In genomic region chr18:44733069-44733753, GRCh38 we compare ENCODE assay signal across 8 cellular contexts. TPM values are rescaled to one million over a fixed set of nuclear protein-coding genes. Genes with fewer than 3 reads are reported as not detected.
DNase-seq lines count a peak whose midpoint lies in the region; ATAC-seq lines count a peak whose summit lies in the region.

No MANE protein-coding gene starts in this region.

- H3K4me3 Mint-ChIP-seq in activated naive CD4-positive, alpha-beta T cell treated with anti-CD3 and anti-CD28 coated beads, Interleukin-2, amount 10 ng/mL, durations not matched to agents 7 days and 5 days: no peak overlapping the region

- WGBS in mesendoderm (ENCODE audit: extremely low coverage, insufficient coverage, low lambda C conversion rate): no CpG with 5 or more reads among the region's 8 CpGs

- no peaks in the 10 kb centered on the region for H3K27me3 ChIP-seq in mesendoderm (ENCODE audit: insufficient read depth, low read length, poor library complexity)

- peak overlapping the region; percentile 62 for H3K18ac ChIP-seq in mesendoderm (ENCODE audit: low read length)

- H2BK120ac ChIP-seq in mesendoderm (ENCODE audit: low read depth, low read length): no peak overlapping the region

- no peaks in the 10 kb centered on the region for H3K9me3 Mint-ChIP-seq in activated naive CD4-positive, alpha-beta T cell treated with anti-CD3 and anti-CD28 coated beads, Interleukin-2, amount 10 ng/mL, durations not matched to agents 7 days and 5 days

- H4K5ac ChIP-seq in mesendoderm (ENCODE audit: low read length): no peak overlapping the region

- CTCF ChIA-PET in activated naive CD4-positive, alpha-beta T cell treated with anti-CD3 and anti-CD28 coated beads, Interleukin-2, amount 10 ng/mL, durations not matched to agents 7 days and 5 days (lab: Charles Lee): interaction anchor here (0.7 kb wide), 1 partner anchor 16 kb away, joined by 3 read pairs; no protein-coding TSS in a partner anchor

- H3K79me2 ChIP-seq in mesendoderm (ENCODE audit: control insufficient read depth, insufficient read depth, low read length): no peaks in the 10 kb centered on the region

- no peak overlapping the region for H2BK5ac ChIP-seq in mesendoderm (ENCODE audit: low read length)

- no peak overlapping the region for H3K4ac ChIP-seq in mesendoderm (ENCODE audit: low read depth, low read length)

- no peak overlapping the region for H2BK15ac ChIP-seq in mesendoderm (replicated peaks; ENCODE audit: low read depth)

- H3K56ac ChIP-seq in mesendoderm (ENCODE audit: low read length): no peak overlapping the region

- peaks cover 84% of the 10 kb centered on the region for H3K27me3 Mint-ChIP-seq in activated naive CD4-positive, alpha-beta T cell treated with anti-CD3 and anti-CD28 coated beads, Interleukin-2, amount 10 ng/mL, durations not matched to agents 7 days and 5 days

- ATAC-seq in GM21786 (IDR thresholded peaks at IDR 0.05; ENCODE audit: unreplicated experiment): no peak
- ATAC-seq in GM21619 (IDR thresholded peaks at IDR 0.05; ENCODE audit: unreplicated experiment): no peak

- H3K4me1 Mint-ChIP-seq in activated naive CD4-positive, alpha-beta T cell treated with anti-CD3 and anti-CD28 coated beads, Interleukin-2, amount 10 ng/mL, durations not matched to agents 7 days and 5 days: peaks cover 56% of the 10 kb centered on the region

- H3K23ac ChIP-seq in mesendoderm (ENCODE audit: low read length): no peak overlapping the region

- H3K9ac ChIP-seq in mesendoderm (ENCODE audit: low read length): no peak overlapping the region

- no peak overlapping the region for H3K27ac ChIP-seq in mesendoderm (ENCODE audit: low read depth, low read length)

- no peak overlapping the region for H2AK5ac ChIP-seq in mesendoderm (ENCODE audit: low read length)

- H4K8ac ChIP-seq in mesendoderm (ENCODE audit: low read depth, low read length): no peak overlapping the region

- H3K27ac Mint-ChIP-seq in activated naive CD4-positive, alpha-beta T cell treated with anti-CD3 and anti-CD28 coated beads, Interleukin-2, amount 10 ng/mL, durations not matched to agents 7 days and 5 days: no peak overlapping the region

- H3K36me3 ChIP-seq in mesendoderm (ENCODE audit: control insufficient read depth, insufficient read depth, low read length): no peaks in the 10 kb centered on the region

- H3K4me2 ChIP-seq in mesendoderm (ENCODE audit: low read length): no peak overlapping the region

- H3K36me3 Mint-ChIP-seq in activated naive CD4-positive, alpha-beta T cell treated with anti-CD3 and anti-CD28 coated beads, Interleukin-2, amount 10 ng/mL, durations not matched to agents 7 days and 5 days: peaks cover 10% of the 10 kb centered on the region

- peaks cover 16% of the 10 kb centered on the region for H3K4me1 ChIP-seq in mesendoderm (ENCODE audit: control insufficient read depth, low read depth, low read length)

- no peak overlapping the region for H3K4me3 ChIP-seq in mesendoderm (ENCODE audit: low read length)

- no peaks in the 10 kb centered on the region for H3K79me1 ChIP-seq in mesendoderm (ENCODE audit: low read length)

- DNase-seq in AG08395 (ENCODE audit: low spot score) (peak; percentile 90), KG1 (lab: John Stamatoyannopoulos, UW) (peak; percentile 18), mesendoderm (peak; percentile 71), NCI-H1417 treated with DMSO at 0.1 percent for 48 hours (lab: John Stamatoyannopoulos, UW) (no peak), T-helper 9 cell (no peak)
- peak; percentile 24 for DNase-seq in activated naive CD4-positive, alpha-beta T cell treated with anti-CD3 and anti-CD28 coated beads, Interleukin-2, amount 10 ng/mL, durations not matched to agents 7 days and 5 days

RNA-seq across cellular contexts. Expression of gene SETBP1, which starts 52.5 kb away (rescaled TPM):
- 1.9 TPM for polyA plus RNA-seq in mesendoderm (2013, experiment 1 of 2)
- 1.9 TPM for polyA plus RNA-seq in mesendoderm (2013, experiment 2 of 2)

Comparison
In these comparisons a context has a peak if more than half of its experiments do, and no peak if none do; other contexts are left out.
1. DNase-seq: peak in AG08395 (single experiment), KG1 (single experiment), activated naive CD4-positive, alpha-beta T cell treated with anti-CD3 and anti-CD28 coated beads, Interleukin-2, amount 10 ng/mL, durations not matched to agents 7 days and 5 days (single experiment) and mesendoderm (single experiment); none in NCI-H1417 treated with DMSO at 0.1 percent for 48 hours (single experiment) and T-helper 9 cell (single experiment).